Comparison of ENCODE assay signal across 17 cellular contexts in genomic region chr11:97398246-97398645, GRCh38.
DNase-seq lines count a peak whose midpoint lies in the region; ATAC-seq and TF ChIP-seq lines count a peak whose summit lies in the region.
"Had no signal": no experiment of that assay in that cellular context is flagged by ENCODE, and none has a peak within 500 bp of the region (broad histone marks: within the 10 kb centered on the region; RNA-seq: fewer than 3 reads in every experiment).

No MANE protein-coding gene starts in this region.

- ATAC-seq in HG02623 (IDR thresholded peaks at IDR 0.05; ENCODE audit: unreplicated experiment), result no peak
- ATAC-seq: A549, GM12878 had no signal

- H3K4me3 ChIP-seq in astrocyte of the spinal cord (ENCODE audit: low read depth, low read length), result no peak overlapping the region
- H3K4me3 ChIP-seq: A549, BLaER1, GM12878 had no signal

- in situ Hi-C loops in astrocyte of the spinal cord (cut with HindIII; ENCODE audit: low sequenced_read_pairs), result no loop called here

- no peak for TF ChIP-seq POLR2A in erythroblast (IDR thresholded peaks at IDR 0.05; ENCODE audit: low read length)

- TF ChIP-seq CTCF in astrocyte of the spinal cord (IDR thresholded peaks at IDR 0.05; ENCODE audit: low read depth, low read length), result no peak

- DNase-seq in ELR (ENCODE audit: low read depth) (peak; percentile 46), NCI-H69 (lab: John Stamatoyannopoulos, UW) (peak; percentile 49), astrocyte of the spinal cord (ENCODE audit: low read depth, low spot score) (peak; percentile 33), glomerular visceral epithelial cell (ENCODE audit: extremely low spot score) (peak; percentile 4), T-helper 2 cell (no peak), SIG-M5 (lab: John Stamatoyannopoulos, UW) (no peak), erythroblast (lab: John Stamatoyannopoulos, UW) (no peak)
- DNase-seq: AML-193; CD4-positive, alpha-beta memory T cell; DMS79 treated with DMSO at 0.1 percent for 48 hours; GOT3; H9; IMR-90 had no signal

Comparison
In these comparisons a context has a peak if more than half of its experiments do, and no peak if none do; other contexts are left out.
1. DNase-seq: peak in ELR (single experiment), NCI-H69 (single experiment), astrocyte of the spinal cord (single experiment) and glomerular visceral epithelial cell (single experiment); none in T-helper 2 cell (0 of 5), SIG-M5 (single experiment) and erythroblast (0 of 2).